38 cellular contexts compared by ENCODE assay signal in genomic region chr11:21704539-21704938, GRCh38.
"Had no signal": no experiment of that assay in that cellular context is flagged by ENCODE, and none has a peak within 500 bp of the region (broad histone marks: within the 10 kb centered on the region; RNA-seq: fewer than 3 reads in every experiment).

No MANE protein-coding gene starts in this region.

- H3K9me3 Mint-ChIP-seq: activated naive CD4-positive, alpha-beta T cell treated with anti-CD3 and anti-CD28 coated beads, Interleukin-2, amount 10 ng/mL, durations not matched to agents 7 days and 5 days; activated naive CD8-positive, alpha-beta T cell treated with anti-CD3 and anti-CD28 coated beads for 36 hours; activated naive CD8-positive, alpha-beta T cell treated with anti-CD3 and anti-CD28 coated beads, Interleukin-2, amount 10 ng/mL, durations not matched to agents 7 days and 5 days; activated T-cell treated with anti-CD3 and anti-CD28 coated beads, Interleukin-2, amount 50 U/mL, for 24 hours; activated T-helper 1 cell treated with anti-CD3 and anti-CD28 coated beads, Interleukin-12 subunit alpha, Interleukin-12 subunit beta, Interleukin-2, Interleukin-4 antibody, amounts not matched to agents 30 ng/mL and 10 ng/mL and 1 ng/mL, durations not matched to agents 14 hours and 24 hours and 36 hours; brain had no signal

- H3K36me3 ChIP-seq: adrenal gland, ascending aorta, brain microvascular endothelial cell, breast epithelium, cardiac muscle cell had no signal

- H3K36me3 Mint-ChIP-seq: activated naive CD4-positive, alpha-beta T cell treated with anti-CD3 and anti-CD28 coated beads, Interleukin-2, amount 10 ng/mL, durations not matched to agents 7 days and 5 days; activated naive CD4-positive, alpha-beta T cell treated with anti-CD3 and anti-CD28 coated beads, Interleukin-2, amount 50 U/mL, for 24 hours; activated naive CD4-positive, alpha-beta T cell treated with anti-CD3 and anti-CD28 coated beads, Interleukin-2, amount 50 U/mL, for 72 hours; activated naive CD8-positive, alpha-beta T cell; activated naive CD8-positive, alpha-beta T cell treated with anti-CD3 and anti-CD28 coated beads for 36 hours; activated naive CD8-positive, alpha-beta T cell treated with anti-CD3 and anti-CD28 coated beads, Interleukin-2, amount 10 ng/mL, durations not matched to agents 7 days and 5 days; brain had no signal

- H3K27me3 Mint-ChIP-seq: activated naive CD4-positive, alpha-beta T cell treated with anti-CD3 and anti-CD28 coated beads, Interleukin-2, amount 10 ng/mL, durations not matched to agents 7 days and 5 days; activated naive CD4-positive, alpha-beta T cell treated with anti-CD3 and anti-CD28 coated beads, Interleukin-2, amount 50 U/mL, for 24 hours; activated naive CD8-positive, alpha-beta T cell; activated naive CD8-positive, alpha-beta T cell treated with anti-CD3 and anti-CD28 coated beads for 36 hours; activated naive CD8-positive, alpha-beta T cell treated with anti-CD3 and anti-CD28 coated beads, Interleukin-2, amount 10 ng/mL, durations not matched to agents 7 days and 5 days; activated naive CD8-positive, alpha-beta T cell treated with anti-CD3 and anti-CD28 coated beads, Interleukin-2, amount 50 U/mL, for 24 hours; activated T-cell treated with anti-CD3 and anti-CD28 coated beads, Interleukin-2, amount 50 U/mL, for 24 hours; activated T-helper 17 cell treated with anti-CD3 and anti-CD28 coated beads, Interleukin-2, amount 50 U/mL, for 72 hours; central memory CD8-positive, alpha-beta T cell had no signal

- H3K4me3 Mint-ChIP-seq: activated naive CD4-positive, alpha-beta T cell treated with anti-CD3 and anti-CD28 coated beads for 36 hours; activated naive CD4-positive, alpha-beta T cell treated with anti-CD3 and anti-CD28 coated beads, Interleukin-2, amount 10 ng/mL, durations not matched to agents 7 days and 5 days; activated naive CD4-positive, alpha-beta T cell treated with anti-CD3 and anti-CD28 coated beads, Interleukin-2, amount 50 U/mL, for 24 hours; activated naive CD8-positive, alpha-beta T cell; activated naive CD8-positive, alpha-beta T cell treated with anti-CD3 and anti-CD28 coated beads for 36 hours; activated naive CD8-positive, alpha-beta T cell treated with anti-CD3 and anti-CD28 coated beads, Interleukin-2, amount 10 ng/mL, durations not matched to agents 7 days and 5 days; activated naive CD8-positive, alpha-beta T cell treated with anti-CD3 and anti-CD28 coated beads, Interleukin-2, amount 50 U/mL, for 24 hours; activated T-cell treated with anti-CD3 and anti-CD28 coated beads, Interleukin-2, amount 50 U/mL, for 24 hours; activated T-cell treated with anti-CD3 and anti-CD28 coated beads, Interleukin-2, amount 50 U/mL, for 4 hours; activated T-cell treated with anti-CD3 and anti-CD28 coated beads, Interleukin-2, amount 50 U/mL, for 72 hours; activated T-helper 1 cell treated with anti-CD3 and anti-CD28 coated beads, Interleukin-12 subunit alpha, Interleukin-12 subunit beta, Interleukin-2, Interleukin-4 antibody, amounts not matched to agents 30 ng/mL and 10 ng/mL and 1 ng/mL, durations not matched to agents 14 hours and 24 hours and 36 hours; activated T-helper 17 cell treated with anti-CD3 and anti-CD28 coated beads, Interleukin-2, amount 50 U/mL, for 72 hours; brain; central memory CD8-positive, alpha-beta T cell had no signal

- H3K4me1 ChIP-seq: adrenal gland, ascending aorta, body of pancreas, breast epithelium had no signal

- ATAC-seq: activated naive CD4-positive, alpha-beta T cell treated with anti-CD3 and anti-CD28 coated beads, Interleukin-2, amount 50 U/mL, for 72 hours; activated naive CD8-positive, alpha-beta T cell treated with anti-CD3 and anti-CD28 coated beads, Interleukin-2, amount 50 U/mL, for 24 hours; activated T-cell treated with anti-CD3 and anti-CD28 coated beads, Interleukin-2, amount 50 U/mL, for 4 hours; activated T-cell treated with anti-CD3 and anti-CD28 coated beads, Interleukin-2, amount 50 U/mL, for 72 hours; activated T-helper 17 cell treated with anti-CD3 and anti-CD28 coated beads, Interleukin-2, amount 50 U/mL, for 72 hours; body of pancreas had no signal

- H3K27ac Mint-ChIP-seq: activated naive CD4-positive, alpha-beta T cell treated with anti-CD3 and anti-CD28 coated beads for 36 hours; activated naive CD4-positive, alpha-beta T cell treated with anti-CD3 and anti-CD28 coated beads, Interleukin-2, amount 10 ng/mL, durations not matched to agents 7 days and 5 days; activated naive CD4-positive, alpha-beta T cell treated with anti-CD3 and anti-CD28 coated beads, Interleukin-2, amount 50 U/mL, for 24 hours; activated naive CD4-positive, alpha-beta T cell treated with anti-CD3 and anti-CD28 coated beads, Interleukin-2, amount 50 U/mL, for 72 hours; activated naive CD8-positive, alpha-beta T cell; activated naive CD8-positive, alpha-beta T cell treated with anti-CD3 and anti-CD28 coated beads for 36 hours; activated naive CD8-positive, alpha-beta T cell treated with anti-CD3 and anti-CD28 coated beads, Interleukin-2, amount 10 ng/mL, durations not matched to agents 7 days and 5 days; activated naive CD8-positive, alpha-beta T cell treated with anti-CD3 and anti-CD28 coated beads, Interleukin-2, amount 50 U/mL, for 24 hours; activated T-cell treated with anti-CD3 and anti-CD28 coated beads, Interleukin-2, amount 50 U/mL, for 24 hours; activated T-cell treated with anti-CD3 and anti-CD28 coated beads, Interleukin-2, amount 50 U/mL, for 72 hours; activated T-helper 1 cell treated with anti-CD3 and anti-CD28 coated beads, Interleukin-12 subunit alpha, Interleukin-12 subunit beta, Interleukin-2, Interleukin-4 antibody, amounts not matched to agents 30 ng/mL and 10 ng/mL and 1 ng/mL, durations not matched to agents 14 hours and 24 hours and 36 hours; activated T-helper 17 cell treated with anti-CD3 and anti-CD28 coated beads, Interleukin-2, amount 50 U/mL, for 72 hours; activated T-helper 2 cell treated with anti-CD3 and anti-CD28 coated beads, Interferon-gamma antibody, Interleukin-2, Interleukin-4, amounts not matched to agents 10 μg/mL and 5 μg/mL and 100 μg/mL, durations not matched to agents 14 hours and 24 hours and 36 hours; brain had no signal

- DNase-seq: activated effector memory CD4-positive, alpha-beta T cell treated with anti-CD3 and anti-CD28 coated beads, Interleukin-2, amount 50 U/mL, for 16 hours; activated effector memory CD4-positive, alpha-beta T cell treated with Interleukin-2 at 50 U/mL for 16 hours; activated gamma-delta T cell; activated gamma-delta T cell treated with Interleukin-2 at 50 U/mL for 16 hours; activated naive CD4-positive, alpha-beta T cell; activated naive CD4-positive, alpha-beta T cell treated with anti-CD3 and anti-CD28 coated beads for 36 hours; activated naive CD4-positive, alpha-beta T cell treated with anti-CD3 and anti-CD28 coated beads, Interleukin-2, amount 10 ng/mL, durations not matched to agents 7 days and 5 days; activated naive CD4-positive, alpha-beta T cell treated with anti-CD3 and anti-CD28 coated beads, Interleukin-2, amount 50 U/mL, for 16 hours; activated naive CD4-positive, alpha-beta T cell treated with Interleukin-2 at 50 U/mL for 16 hours; activated naive CD8-positive, alpha-beta T cell treated with anti-CD3 and anti-CD28 coated beads for 36 hours; activated naive CD8-positive, alpha-beta T cell treated with anti-CD3 and anti-CD28 coated beads, Interleukin-2, amount 10 ng/mL, durations not matched to agents 7 days and 5 days; activated naive CD8-positive, alpha-beta T cell treated with anti-CD3 and anti-CD28 coated beads, Interleukin-2, amount 50 U/mL, for 24 hours; activated T-cell treated with anti-CD3 and anti-CD28 coated beads, Interleukin-2, amount 50 U/mL, for 1 hour; activated T-cell treated with anti-CD3 and anti-CD28 coated beads, Interleukin-2, amount 50 U/mL, for 24 hours; activated T-cell treated with anti-CD3 and anti-CD28 coated beads, Interleukin-2, amount 50 U/mL, for 4 hours; activated T-cell treated with anti-CD3 and anti-CD28 coated beads, Interleukin-2, amount 50 U/mL, for 48 hours; activated T-cell treated with anti-CD3 and anti-CD28 coated beads, Interleukin-2, amount 50 U/mL, for 72 hours; adrenal gland; amniotic stem cell; amygdala; anterior cingulate cortex; aorta; body of pancreas; brain microvascular endothelial cell; caudate nucleus; central memory CD4-positive, alpha-beta T cell; cerebellar nuclear complex had no signal

- H3K4me1 Mint-ChIP-seq: activated naive CD4-positive, alpha-beta T cell treated with anti-CD3 and anti-CD28 coated beads, Interleukin-2, amount 10 ng/mL, durations not matched to agents 7 days and 5 days; activated naive CD4-positive, alpha-beta T cell treated with anti-CD3 and anti-CD28 coated beads, Interleukin-2, amount 50 U/mL, for 24 hours; activated naive CD8-positive, alpha-beta T cell treated with anti-CD3 and anti-CD28 coated beads for 36 hours; activated naive CD8-positive, alpha-beta T cell treated with anti-CD3 and anti-CD28 coated beads, Interleukin-2, amount 10 ng/mL, durations not matched to agents 7 days and 5 days; activated naive CD8-positive, alpha-beta T cell treated with anti-CD3 and anti-CD28 coated beads, Interleukin-2, amount 50 U/mL, for 24 hours; activated T-helper 17 cell treated with anti-CD3 and anti-CD28 coated beads, Interleukin-2, amount 50 U/mL, for 72 hours; central memory CD8-positive, alpha-beta T cell had no signal

- H3K9me3 ChIP-seq: adrenal gland, ascending aorta, body of pancreas, breast epithelium had no signal

- H3K4me3 ChIP-seq: adrenal gland, ascending aorta, body of pancreas, breast epithelium, cardiac muscle cell had no signal

- H3K27me3 ChIP-seq: adrenal gland, ascending aorta, body of pancreas, brain microvascular endothelial cell, breast epithelium, cardiac muscle cell had no signal

- H3K27ac ChIP-seq: adrenal gland, ascending aorta, body of pancreas, brain microvascular endothelial cell, breast epithelium, cardiac muscle cell had no signal
